ENCODE assay signal across 9 cellular contexts in the genomic region with DNA sequence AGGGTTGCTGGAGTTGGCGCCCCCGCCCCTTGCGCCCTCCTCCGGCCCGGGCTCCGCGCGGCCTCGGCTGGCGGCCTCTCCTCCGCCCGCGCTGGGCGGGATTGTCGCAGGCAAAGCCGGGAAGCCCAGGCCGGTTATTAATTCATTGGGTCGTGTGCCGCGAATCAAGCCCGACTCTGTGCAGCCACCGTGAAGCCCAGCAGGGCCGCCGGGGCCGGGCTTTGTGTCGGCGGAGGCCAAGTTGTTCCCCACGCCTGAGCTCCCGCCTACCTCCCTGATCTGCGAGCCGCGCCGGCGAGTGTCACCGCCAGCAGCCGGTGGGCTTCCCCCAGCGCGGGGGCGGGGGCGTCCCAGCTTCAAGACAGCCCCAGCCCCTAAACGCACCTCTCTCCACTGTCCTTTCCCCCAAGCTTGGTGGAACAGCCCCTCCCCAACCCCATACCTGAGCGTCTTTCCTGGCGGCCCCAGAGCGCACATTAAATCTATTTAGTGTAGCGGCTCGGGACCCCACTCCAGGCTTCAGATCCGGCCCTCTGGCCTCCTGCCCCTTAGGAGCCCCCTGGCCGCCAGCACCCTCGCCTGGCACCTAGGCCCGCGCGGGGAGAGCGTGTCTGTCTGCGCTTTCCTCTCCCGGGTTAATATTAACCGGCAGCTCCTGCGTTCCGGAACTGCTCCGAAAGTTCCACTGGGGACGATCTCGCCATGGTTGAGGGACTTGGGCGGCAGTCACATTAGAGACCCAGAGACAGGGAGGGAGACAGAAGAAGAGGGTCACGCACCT. TPM values are rescaled to one million over a fixed set of nuclear protein-coding genes. Genes with fewer than 3 reads are reported as not detected.
DNase-seq lines count a peak whose midpoint lies in the region; ATAC-seq, FAIRE-seq and TF ChIP-seq lines count a peak whose summit lies in the region.
"Had no signal": no experiment of that assay in that cellular context is flagged by ENCODE, and none has a peak within 500 bp of the region (broad histone marks: within the 10 kb centered on the region; RNA-seq: fewer than 3 reads in every experiment).

No MANE protein-coding gene starts in this region.

- H3K9me3 ChIP-seq in pancreas: no peaks in the 10 kb centered on the region

- intact Hi-C loops in pancreas (cut with DNase I): no loop called here

- ATAC-seq in pancreas (peak; percentile 16 to 61 (median 51)), GM18519 (IDR thresholded peaks at IDR 0.05; ENCODE audit: low FRiP score, unreplicated experiment) (no peak)

- FAIRE-seq in pancreas (lab: Jason Lieb, UNC): no peak
- FAIRE-seq: frontal cortex had no signal

- peaks cover 0 to 28% (median 16%) of the 10 kb centered on the region in 3 donors for H3K4me1 ChIP-seq in pancreas

- peaks cover 0 to 45% (median 10%) of the 10 kb centered on the region in 4 donors for H3K27me3 ChIP-seq in pancreas

- peak overlapping the region; percentile 3; the same call in 1 of the 2 replicates for H3K4me3 ChIP-seq in GM08714 (ENCODE audit: low read length)
- H3K4me3 ChIP-seq in epithelial cell of proximal tubule (ENCODE audit: low read depth, low read length): peak overlapping the region; percentile 68
- H3K4me3 ChIP-seq in pancreas: peak overlapping the region; percentile 5 to 38 (median 16)

- DNase-seq in HK-2 (ENCODE audit: unreplicated experiment) (peak; percentile 74), epithelial cell of proximal tubule (ENCODE audit: low read depth) (no peak), pancreas (peak in 2 of 6 donors; percentile 63 to 68), SKM-1 (lab: John Stamatoyannopoulos, UW; ENCODE audit: unreplicated experiment) (no peak), NCI-H2171 (lab: John Stamatoyannopoulos, UW) (no peak)
- DNase-seq: RPMI8226 had no signal

- WGBS in pancreas, 2 donors: 1% methylated on average over 45 to 63 of the region's 63 CpGs

- H3K36me3 ChIP-seq in pancreas: no peaks in the 10 kb centered on the region

- peak overlapping the region in 2 of 4 donors; percentile 12 to 34 for H3K27ac ChIP-seq in pancreas

- TF ChIP-seq CTCF in epithelial cell of proximal tubule (conservative IDR thresholded peaks at IDR 0.05; ENCODE audit: low read depth, low read length) (no peak), pancreas (IDR thresholded peaks at IDR 0.05) (no peak)

RNA-seq across cellular contexts. Expression of a gene that starts 3.5 kb away (rescaled TPM):
- total RNA-seq in epithelial cell of proximal tubule (1.7 and 4.4 TPM in 2 replicates), pancreas (under 1 TPM; 0.16 to 0.85 (median 0.26) TPM)
- polyA plus RNA-seq in pancreas: under 1 TPM; 0.08 to 0.35 TPM

Comparison
In these comparisons a context has a peak if more than half of its experiments do, and no peak if none do; other contexts are left out.
1. H3K4me3 ChIP-seq: peak in every context shown above with its lines; median percentile 68 in epithelial cell of proximal tubule; 16 in pancreas; 3 in GM08714.